ENCODE assay signal across 16 cellular contexts in the genomic region with DNA sequence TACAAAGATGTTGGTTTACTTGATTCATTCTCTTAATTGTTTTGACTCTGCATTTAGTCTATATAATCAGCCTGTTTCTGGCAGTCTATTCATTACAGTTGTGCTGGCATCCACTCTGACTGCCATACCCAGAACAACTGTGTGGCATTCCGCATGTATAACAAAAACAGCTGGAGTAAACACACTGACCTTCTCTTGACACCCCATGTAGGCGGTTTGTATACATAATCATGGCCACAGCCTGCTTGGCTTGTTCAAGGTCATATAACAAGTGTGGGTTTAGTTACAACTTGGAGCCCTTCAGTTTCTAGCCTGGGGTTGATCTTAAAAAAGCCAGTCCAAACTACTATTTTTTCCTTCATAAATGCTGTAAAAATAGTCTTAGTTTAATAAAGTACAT.
DNase-seq lines count a peak whose midpoint lies in the region; ATAC-seq and TF ChIP-seq lines count a peak whose summit lies in the region.
"Had no signal": no experiment of that assay in that cellular context is flagged by ENCODE, and none has a peak within 500 bp of the region (broad histone marks: within the 10 kb centered on the region; RNA-seq: fewer than 3 reads in every experiment).

No MANE protein-coding gene starts in this region.

- DNase-seq in AG09319 (ENCODE audit: extremely low read depth, low read depth), result peak; percentile 3
- peak; percentile 22 for DNase-seq in HFF-Myc (ENCODE audit: extremely low read depth, low read depth)
- peak; percentile 59 for DNase-seq in adipocyte (ENCODE audit: low read depth)
- DNase-seq in iris pigment epithelial cell (ENCODE audit: low read depth), result peak; percentile 16
- DNase-seq in DMS153 (lab: John Stamatoyannopoulos, UW), result no peak
- no peak for DNase-seq in hepatic stellate cell (ENCODE audit: low spot score)
- DNase-seq: ACHN; CD8-positive, alpha-beta T cell; NCI-H1048; NCI-H146; NCI-H2081 treated with DMSO at 0.1 percent for 48 hours; NCI-H82; Peyer's patch; SHP77 treated with DMSO at 0.1 percent for 48 hours; T-helper 2 cell had no signal

- no peaks in the 10 kb centered on the region for H3K4me1 ChIP-seq in adipocyte (ENCODE audit: control insufficient read depth, insufficient read depth, low read length)
- H3K4me1 ChIP-seq: Peyer's patch had no signal

- H3K36me3 ChIP-seq in adipocyte (ENCODE audit: control insufficient read depth, insufficient read depth, low read length, severe bottlenecking), result no peaks in the 10 kb centered on the region
- H3K36me3 ChIP-seq: Peyer's patch had no signal

- TF ChIP-seq CTCF in AG09319 (IDR thresholded peaks at IDR 0.05; ENCODE audit: low read depth, low read length), result no peak
- no peak for TF ChIP-seq CTCF in HFF-Myc (IDR thresholded peaks at IDR 0.05; ENCODE audit: low read depth, low read length, missing control alignments)

- no peaks in the 10 kb centered on the region for H3K27me3 ChIP-seq in adipocyte (replicated peaks; ENCODE audit: control insufficient read depth, insufficient read depth, low read length)
- H3K27me3 ChIP-seq: Peyer's patch had no signal

- H3K9me3 ChIP-seq in adipocyte (ENCODE audit: control insufficient read depth, low read length), result no peaks in the 10 kb centered on the region
- H3K9me3 ChIP-seq: Peyer's patch had no signal

- no peak for ATAC-seq in GM18858 (IDR thresholded peaks at IDR 0.05; ENCODE audit: unreplicated experiment)
- ATAC-seq: CD8-positive, alpha-beta T cell had no signal

- no peak overlapping the region for H3K9ac ChIP-seq in adipocyte (ENCODE audit: low read length)

- H3K4me3 ChIP-seq in HFF-Myc (replicated peaks; ENCODE audit: low read depth, low read length), result no peak overlapping the region
- H3K4me3 ChIP-seq in adipocyte (ENCODE audit: low read length), result no peak overlapping the region
- H3K4me3 ChIP-seq: Peyer's patch had no signal

Comparison
In these comparisons a context has a peak if more than half of its experiments do, and no peak if none do; other contexts are left out.
1. DNase-seq: peak in AG09319 (single experiment), HFF-Myc (single experiment), adipocyte (single experiment) and iris pigment epithelial cell (single experiment); none in DMS153 (single experiment) and hepatic stellate cell (single experiment).